ENCODE assay signal across 19 cellular contexts in the genomic region with DNA sequence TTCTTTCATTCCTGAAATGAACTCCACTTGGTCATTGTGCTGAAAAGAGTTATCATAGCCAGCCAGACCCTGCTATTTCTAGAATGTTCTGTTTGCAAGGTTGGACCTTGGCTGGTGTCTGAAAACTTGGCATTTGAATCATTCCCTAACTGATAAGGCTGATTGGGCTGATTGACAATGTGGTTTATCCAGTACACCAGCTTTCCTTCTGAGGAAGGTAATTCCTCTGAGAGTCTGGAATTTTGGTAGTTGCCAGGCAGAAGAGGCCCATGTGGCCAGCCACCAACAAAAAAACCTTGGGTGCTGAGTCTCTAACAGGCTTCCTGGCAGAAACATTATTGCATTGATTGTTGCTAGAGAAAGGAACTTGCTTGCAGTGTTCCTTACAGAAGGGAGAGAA.
"Had no signal": no experiment of that assay in that cellular context is flagged by ENCODE, and none has a peak within 500 bp of the region (broad histone marks: within the 10 kb centered on the region; RNA-seq: fewer than 3 reads in every experiment).

No MANE protein-coding gene starts in this region.

- H3K4me3 Mint-ChIP-seq: activated CD4-positive, alpha-beta T cell treated with anti-CD3 and anti-CD28 coated beads, Interleukin-2, amount 10 ng/mL, durations not matched to agents 24 days and 14 days; activated CD8-positive, alpha-beta T cell treated with anti-CD3 and anti-CD28 coated beads, Interleukin-2, amount 10 ng/mL, durations not matched to agents 7 days and 5 days; activated naive CD4-positive, alpha-beta T cell treated with anti-CD3 and anti-CD28 coated beads for 36 hours; activated T-cell treated with anti-CD3 and anti-CD28 coated beads, Interleukin-2, amount 50 U/mL, for 24 hours; neural crest cell had no signal

- H3K4me3 ChIP-seq: breast epithelium, gastroesophageal sphincter, heart left ventricle, left lung, right lobe of liver, tibial artery had no signal

- H3K36me3 ChIP-seq: breast epithelium had no signal

- H3K27me3 Mint-ChIP-seq: activated CD4-positive, alpha-beta T cell treated with anti-CD3 and anti-CD28 coated beads, Interleukin-2, amount 10 ng/mL, durations not matched to agents 24 days and 14 days; activated T-cell treated with anti-CD3 and anti-CD28 coated beads, Interleukin-2, amount 50 U/mL, for 24 hours had no signal

- H3K4me1 ChIP-seq: breast epithelium, gastroesophageal sphincter, left lung, tibial artery had no signal

- H3K9me3 Mint-ChIP-seq: activated CD4-positive, alpha-beta T cell treated with anti-CD3 and anti-CD28 coated beads, Interleukin-2, amount 10 ng/mL, durations not matched to agents 24 days and 14 days; activated naive CD4-positive, alpha-beta T cell treated with anti-CD3 and anti-CD28 coated beads for 36 hours; activated T-cell treated with anti-CD3 and anti-CD28 coated beads, Interleukin-2, amount 50 U/mL, for 24 hours; neural crest cell had no signal

- H3K27me3 ChIP-seq: breast epithelium, gastroesophageal sphincter, heart left ventricle, left lung, right lobe of liver, tibial artery had no signal

- H3K27ac Mint-ChIP-seq: activated CD4-positive, alpha-beta T cell treated with anti-CD3 and anti-CD28 coated beads, Interleukin-2, amount 10 ng/mL, durations not matched to agents 24 days and 14 days; activated CD8-positive, alpha-beta T cell treated with anti-CD3 and anti-CD28 coated beads, Interleukin-2, amount 10 ng/mL, durations not matched to agents 7 days and 5 days; activated naive CD4-positive, alpha-beta T cell treated with anti-CD3 and anti-CD28 coated beads for 36 hours; activated T-cell treated with anti-CD3 and anti-CD28 coated beads, Interleukin-2, amount 50 U/mL, for 24 hours had no signal

- DNase-seq: activated CD4-positive, alpha-beta T cell treated with anti-CD3 and anti-CD28 coated beads, Interleukin-2, amount 10 ng/mL, durations not matched to agents 24 days and 14 days; activated CD8-positive, alpha-beta T cell treated with anti-CD3 and anti-CD28 coated beads, Interleukin-2, amount 10 ng/mL, durations not matched to agents 7 days and 5 days; activated naive CD4-positive, alpha-beta T cell treated with anti-CD3 and anti-CD28 coated beads for 36 hours; activated T-cell treated with anti-CD3 and anti-CD28 coated beads, Interleukin-2, amount 50 U/mL, for 24 hours; anterior cingulate cortex; cortex of kidney; heart left ventricle; kidney; left lung; midbrain; right lobe of liver; small intestine; stimulated activated CD4-positive, alpha-beta T cell treated with anti-CD3 and anti-CD28 coated beads, Interleukin-4, amount 100 ng/mL, for 24 hours; stimulated activated naive CD4-positive, alpha-beta T cell; T-helper 9 cell; tibial artery had no signal

- H3K27ac ChIP-seq: breast epithelium, gastroesophageal sphincter, heart left ventricle, left lung, right lobe of liver, tibial artery had no signal

- ATAC-seq: activated CD8-positive, alpha-beta T cell treated with anti-CD3 and anti-CD28 coated beads, Interleukin-2, amount 10 ng/mL, durations not matched to agents 7 days and 5 days; gastroesophageal sphincter; heart left ventricle; left lung; right lobe of liver had no signal

- H3K9me3 ChIP-seq: breast epithelium, gastroesophageal sphincter, heart left ventricle, left lung, right lobe of liver, tibial artery had no signal
